1 cellular context compared by ENCODE assay signal in genomic region chr17:39660011-39660360, GRCh38.
TF ChIP-seq lines count a peak whose summit lies in the region.

No MANE protein-coding gene starts in this region.

TF ChIP-seq in IMR-90, 13 proteins besides CTCF, POLR2A, EP300 and RAD21:
- no peak for TF ChIP-seq RCOR1 (IDR thresholded peaks at IDR 0.05; ENCODE audit: insufficient replicate concordance, low read length)
- no peak for TF ChIP-seq USF2 (IDR thresholded peaks at IDR 0.05; ENCODE audit: low read depth, low read length)
- no peak for TF ChIP-seq MAZ (IDR thresholded peaks at IDR 0.05; ENCODE audit: borderline replicate concordance, low read depth, low read length)
